ENCODE assay signal across 8 cellular contexts in the genomic region with DNA sequence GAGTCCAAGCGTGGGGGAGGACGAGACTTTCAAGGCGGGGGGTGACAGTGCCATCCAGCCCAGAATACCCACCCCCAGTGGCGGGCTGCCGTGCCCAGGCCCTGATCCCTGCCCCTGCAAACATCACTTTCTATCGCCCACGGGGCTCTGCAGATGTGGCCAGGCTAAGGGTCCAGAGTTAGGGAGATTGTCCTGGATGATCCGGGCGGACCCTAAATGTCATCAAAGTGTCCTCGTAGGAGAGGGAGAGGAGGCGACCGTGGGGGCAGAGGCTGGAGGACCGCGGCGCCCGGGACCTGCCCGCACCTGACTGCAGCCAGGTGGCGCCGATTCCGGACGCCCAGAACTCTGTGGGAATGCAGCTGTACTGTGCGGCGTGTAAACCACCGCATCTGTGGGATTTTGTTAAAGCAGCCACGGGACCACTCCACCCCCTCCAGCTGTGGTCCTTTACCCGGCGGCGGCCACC. TPM values are rescaled to one million over a fixed set of nuclear protein-coding genes. Genes with fewer than 3 reads are reported as not detected.
A peak's percentile ranks its signal among the peaks of the same experiment; 100 is the strongest.
DNase-seq lines count a peak whose midpoint lies in the region; ATAC-seq and TF ChIP-seq lines count a peak whose summit lies in the region.

No MANE protein-coding gene starts in this region.

- ATAC-seq in HG03108 (IDR thresholded peaks at IDR 0.05; ENCODE audit: unreplicated experiment), result peak; percentile 19
- ATAC-seq in activated naive CD4-positive, alpha-beta T cell treated with anti-CD3 and anti-CD28 coated beads, Interleukin-2, amount 50 U/mL, for 72 hours, result peak; percentile 13 to 37
- peak; percentile 15 to 21 for ATAC-seq in stimulated activated naive B cell treated with anti-CD40 and anti-IgM and Interleukin-4, amounts not matched to agents 10 μg/mL and 1 μg/mL and 100 μg/mL, for 72 hours (replicated peaks)

- peaks cover 13 to 15% of the 10 kb centered on the region in 2 donors for H3K27me3 Mint-ChIP-seq in stimulated activated naive B cell treated with anti-CD40 and anti-IgM and Interleukin-4, amounts not matched to agents 10 μg/mL and 1 μg/mL and 100 μg/mL, for 72 hours

- no peak overlapping the region for H3K27ac Mint-ChIP-seq in activated naive CD4-positive, alpha-beta T cell treated with anti-CD3 and anti-CD28 coated beads, Interleukin-2, amount 50 U/mL, for 72 hours
- H3K27ac Mint-ChIP-seq in stimulated activated naive B cell treated with anti-CD40 and anti-IgM and Interleukin-4, amounts not matched to agents 10 μg/mL and 1 μg/mL and 100 μg/mL, for 72 hours, result no peak overlapping the region

- peaks cover 3 to 7% of the 10 kb centered on the region in 2 donors for H3K4me1 Mint-ChIP-seq in stimulated activated naive B cell treated with anti-CD40 and anti-IgM and Interleukin-4, amounts not matched to agents 10 μg/mL and 1 μg/mL and 100 μg/mL, for 72 hours

- no peaks in the 10 kb centered on the region for H3K9me3 Mint-ChIP-seq in activated naive CD4-positive, alpha-beta T cell treated with anti-CD3 and anti-CD28 coated beads, Interleukin-2, amount 50 U/mL, for 72 hours
- no peaks in the 10 kb centered on the region for H3K9me3 Mint-ChIP-seq in stimulated activated naive B cell treated with anti-CD40 and anti-IgM and Interleukin-4, amounts not matched to agents 10 μg/mL and 1 μg/mL and 100 μg/mL, for 72 hours

- peak overlapping the region; percentile 58 to 76 for H3K4me3 Mint-ChIP-seq in stimulated activated naive B cell treated with anti-CD40 and anti-IgM and Interleukin-4, amounts not matched to agents 10 μg/mL and 1 μg/mL and 100 μg/mL, for 72 hours

- H3K4me3 ChIP-seq in GM12875 (ENCODE audit: low read depth, low read length), result peak overlapping the region; percentile 57

- peak in 1 of 2 donors; percentile 57 for DNase-seq in activated naive CD4-positive, alpha-beta T cell treated with anti-CD3 and anti-CD28 coated beads, Interleukin-2, amount 50 U/mL, for 72 hours (ENCODE audit: low spot score in 2 of 2)
- DNase-seq in iPS-NIHi11 (ENCODE audit: low spot score) (peak; percentile 51), GM03348 (ENCODE audit: low spot score) (no peak), erythroblast (lab: John Stamatoyannopoulos, UW) (no peak), cerebellar cortex (ENCODE audit: low spot score) (no peak)
- no peak for DNase-seq in stimulated activated naive B cell treated with anti-CD40 and anti-IgM and Interleukin-4, amounts not matched to agents 10 μg/mL and 1 μg/mL and 100 μg/mL, for 72 hours

- H3K36me3 Mint-ChIP-seq in activated naive CD4-positive, alpha-beta T cell treated with anti-CD3 and anti-CD28 coated beads, Interleukin-2, amount 50 U/mL, for 72 hours, result no peaks in the 10 kb centered on the region
- H3K36me3 Mint-ChIP-seq in stimulated activated naive B cell treated with anti-CD40 and anti-IgM and Interleukin-4, amounts not matched to agents 10 μg/mL and 1 μg/mL and 100 μg/mL, for 72 hours, result no peaks in the 10 kb centered on the region

- no peak for TF ChIP-seq CTCF in GM12875 (IDR thresholded peaks at IDR 0.05; ENCODE audit: borderline replicate concordance, insufficient read depth, low read depth, low read length)

- TF ChIP-seq POLR2A in erythroblast (IDR thresholded peaks at IDR 0.05; ENCODE audit: low read length), result no peak

RNA-seq across cellular contexts. Expression of gene GJA3, which starts 32.4 kb away (rescaled TPM):
- under 1 TPM in 1 of 2 donors, not detected in 1; 0.45 TPM for total RNA-seq in activated naive CD4-positive, alpha-beta T cell treated with anti-CD3 and anti-CD28 coated beads, Interleukin-2, amount 50 U/mL, for 72 hours
